In the genomic region with DNA sequence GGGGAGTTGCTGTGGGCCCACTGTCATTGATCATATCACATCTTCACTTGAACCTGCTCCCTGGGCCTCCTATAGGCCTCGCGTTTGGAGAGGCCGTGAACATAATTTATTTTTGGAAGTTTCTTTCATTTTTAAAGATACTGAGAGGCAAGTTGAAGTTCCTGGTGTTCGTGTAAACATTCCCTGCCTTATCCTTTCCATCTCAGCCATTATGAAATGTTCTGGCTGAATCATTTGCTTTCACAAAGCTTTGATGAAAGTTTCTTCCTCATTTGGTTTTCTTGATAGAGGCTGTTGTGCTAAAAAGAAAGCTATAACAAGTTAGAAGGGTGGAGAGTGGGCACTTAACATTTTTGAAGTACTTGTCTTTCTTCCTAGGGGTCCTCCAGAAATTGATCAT, we compare ENCODE assay signal across 11 cellular contexts. TPM values are rescaled to one million over a fixed set of nuclear protein-coding genes. Genes with fewer than 3 reads are reported as not detected.
A peak's percentile ranks its signal among the peaks of the same experiment; 100 is the strongest.
DNase-seq lines count a peak whose midpoint lies in the region; ATAC-seq and TF ChIP-seq lines count a peak whose summit lies in the region.
"Had no signal": no experiment of that assay in that cellular context is flagged by ENCODE, and none has a peak within 500 bp of the region (broad histone marks: within the 10 kb centered on the region; RNA-seq: fewer than 3 reads in every experiment).

No MANE protein-coding gene starts in this region.

- no peak overlapping the region for H3K9ac ChIP-seq in smooth muscle cell (ENCODE audit: low read depth)

- H3K4me2 ChIP-seq in smooth muscle cell: peak overlapping the region; percentile 9

- no peak for ATAC-seq in HG03045 (IDR thresholded peaks at IDR 0.05; ENCODE audit: unreplicated experiment)
- ATAC-seq in HG02870 (IDR thresholded peaks at IDR 0.05; ENCODE audit: unreplicated experiment): no peak

- no peaks in the 10 kb centered on the region for H3K4me1 ChIP-seq in smooth muscle cell (ENCODE audit: low read depth)

- H3K79me2 ChIP-seq in smooth muscle cell (ENCODE audit: low read depth): peaks cover 93% of the 10 kb centered on the region

- H3K9me3 ChIP-seq in smooth muscle cell (replicated peaks; ENCODE audit: low read depth): no peaks in the 10 kb centered on the region

- no peaks in the 10 kb centered on the region for H3K36me3 ChIP-seq in smooth muscle cell (ENCODE audit: low read depth)

- TF ChIP-seq CTCF in VCaP (conservative IDR thresholded peaks at IDR 0.05) (no peak), foreskin fibroblast (IDR thresholded peaks at IDR 0.05; ENCODE audit: low read depth, low read length) (no peak), smooth muscle cell (IDR thresholded peaks at IDR 0.05; ENCODE audit: borderline replicate concordance, insufficient read depth, poor library complexity, severe bottlenecking) (no peak)

- H3K4me3 ChIP-seq in foreskin fibroblast (ENCODE audit: low read depth in 1 of 2, low read length in 2 of 2): no peak overlapping the region
- no peak overlapping the region for H3K4me3 ChIP-seq in smooth muscle cell

- H3F3A ChIP-seq in smooth muscle cell (ENCODE audit: low read depth): no peaks in the 10 kb centered on the region

- DNase-seq in GM04504 (ENCODE audit: low read depth): peak; percentile 31
- peak; percentile 53 to 57 for DNase-seq in foreskin fibroblast
- DNase-seq in smooth muscle cell (lab: John Stamatoyannopoulos, UW; ENCODE audit: unreplicated experiment): no peak
- DNase-seq in activated naive CD4-positive, alpha-beta T cell treated with Interleukin-2 at 50 U/mL for 16 hours: no peak
- no peak for DNase-seq in DMS 273 (lab: John Stamatoyannopoulos, UW; ENCODE audit: unreplicated experiment)
- DNase-seq: activated effector memory CD4-positive, alpha-beta T cell treated with Interleukin-2 at 50 U/mL for 16 hours; kidney glomerular epithelial cell; NCI-H1694 treated with DMSO at 0.1 percent for 48 hours had no signal

- 66% methylated on average over 4 of the region's 4 CpGs for WGBS in smooth muscle cell (ENCODE audit: low lambda C conversion rate)

- H3K27ac ChIP-seq in VCaP (peak overlapping the region; percentile 87), smooth muscle cell (ENCODE audit: low read depth) (peak overlapping the region; percentile 63)

- peaks cover 85% of the 10 kb centered on the region for H4K20me1 ChIP-seq in smooth muscle cell (ENCODE audit: low read depth)

- H3K27me3 ChIP-seq in smooth muscle cell (ENCODE audit: low read depth): no peaks in the 10 kb centered on the region

- no peak overlapping the region for H2AFZ ChIP-seq in smooth muscle cell (ENCODE audit: low read depth)

RNA-seq across cellular contexts. Expression of gene CAMTA1, which starts 15.5 kb away (rescaled TPM):
- 127 and 145 TPM in 2 replicates for total RNA-seq in smooth muscle cell
- 139 and 156 TPM in 2 replicates for polyA plus RNA-seq in smooth muscle cell

Comparison
In these comparisons a context has a peak if more than half of its experiments do, and no peak if none do; other contexts are left out.
1. DNase-seq: peak in GM04504 (single experiment) and foreskin fibroblast (2 of 2); none in smooth muscle cell (single experiment), activated naive CD4-positive, alpha-beta T cell treated with Interleukin-2 at 50 U/mL for 16 hours (single experiment) and DMS 273 (single experiment).